ENCODE assay signal across 14 cellular contexts in the genomic region with DNA sequence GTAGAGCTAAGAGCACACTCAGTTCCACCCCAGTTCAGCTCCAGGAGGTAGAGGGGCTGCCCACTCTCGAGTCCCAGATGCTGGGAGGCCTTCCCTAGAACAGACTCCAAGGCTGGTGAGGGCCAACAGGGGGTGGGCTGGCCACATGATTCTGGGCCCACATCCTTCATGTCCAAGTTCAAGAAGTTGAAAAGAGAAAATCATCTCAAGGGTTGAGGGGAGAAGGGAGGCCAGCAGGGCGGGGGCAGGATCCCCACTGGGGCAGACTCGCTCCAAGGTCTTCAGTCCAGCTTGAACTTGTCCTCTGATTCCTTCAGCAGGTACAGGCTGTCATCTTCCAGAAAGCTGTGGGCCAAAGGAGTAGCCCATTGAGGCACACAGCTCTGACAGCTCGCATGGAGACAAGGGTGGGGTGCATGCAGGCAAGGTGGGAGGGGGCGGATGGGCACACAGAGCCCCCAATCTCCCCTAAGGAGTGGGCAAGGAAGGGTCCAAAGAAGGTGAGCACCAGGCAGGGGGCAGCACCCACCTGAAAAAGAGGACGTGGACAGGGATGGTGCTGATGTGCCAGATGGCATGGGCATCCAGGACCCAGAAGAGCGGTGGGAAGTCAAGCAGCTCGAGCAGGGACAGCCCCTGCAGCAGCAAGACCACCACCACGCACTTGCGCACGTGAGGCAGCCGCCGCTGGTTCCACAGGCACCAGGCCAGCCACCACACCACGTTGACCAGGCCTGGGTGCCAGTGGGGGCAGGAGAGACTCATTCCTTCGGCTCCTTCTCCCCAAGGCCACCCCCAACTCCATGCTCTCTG. TPM values are rescaled to one million over a fixed set of nuclear protein-coding genes. Genes with fewer than 3 reads are reported as not detected.
A peak's percentile ranks its signal among the peaks of the same experiment; 100 is the strongest.
DNase-seq lines count a peak whose midpoint lies in the region; ATAC-seq and TF ChIP-seq lines count a peak whose summit lies in the region.
"Had no signal": no experiment of that assay in that cellular context is flagged by ENCODE, and none has a peak within 500 bp of the region (broad histone marks: within the 10 kb centered on the region; RNA-seq: fewer than 3 reads in every experiment).

No MANE protein-coding gene starts in this region.

- peaks cover 0 to 44% (median 0%) of the 10 kb centered on the region in 11 experiments; a peak in 2 of 22 replicates for H4K20me1 ChIP-seq in BLaER1 treated with 17β-estradiol and CSF1 and Interleukin-3, amounts not matched to agents 10 nM and 100 nM
- no peaks in the 10 kb centered on the region for H4K20me1 ChIP-seq in Loucy (ENCODE audit: insufficient read depth, low read length, poor library complexity, severe bottlenecking)

- no peak overlapping the region for H3K4me3 ChIP-seq in BLaER1 treated with 17β-estradiol and CSF1 and Interleukin-3, amounts not matched to agents 10 nM and 100 nM
- no peak overlapping the region for H3K4me3 ChIP-seq in Loucy (ENCODE audit: low read length, poor library complexity, severe bottlenecking)
- H3K4me3 ChIP-seq in endodermal cell (ENCODE audit: low read length): no peak overlapping the region
- H3K4me3 ChIP-seq in parathyroid adenoma (ENCODE audit: low read depth, low read length): no peak overlapping the region
- H3K4me3 ChIP-seq: cardiac muscle cell had no signal

- H3K4me3 Mint-ChIP-seq in endodermal cell: no peak overlapping the region

- no peaks in the 10 kb centered on the region for H3K9me3 Mint-ChIP-seq in endodermal cell

- 93 to 96% methylated on average over 8 to 15 of the region's 15 CpGs for WGBS in endodermal cell (ENCODE audit: insufficient coverage in 1 of 2, insufficient read length in 1 of 2), 2 experiments

- H3F3A ChIP-seq in Loucy (ENCODE audit: low read depth): no peaks in the 10 kb centered on the region

- H3K79me2 ChIP-seq in Loucy (ENCODE audit: insufficient read depth, low read length) (no peaks in the 10 kb centered on the region), parathyroid adenoma (no peaks in the 10 kb centered on the region)

- H3K27me3 Mint-ChIP-seq in endodermal cell (ENCODE audit: insufficient read depth): peaks cover 34% of the 10 kb centered on the region

- no peak overlapping the region for H3K27ac Mint-ChIP-seq in endodermal cell

- H3K9me2 ChIP-seq in Loucy (replicated peaks; ENCODE audit: low read depth, low read length): no peaks in the 10 kb centered on the region

- H3K9me3 ChIP-seq in BLaER1 treated with 17β-estradiol and CSF1 and Interleukin-3, amounts not matched to agents 10 nM and 100 nM (replicated peaks in 1 of 11): no peaks in the 10 kb centered on the region
- H3K9me3 ChIP-seq in Loucy (ENCODE audit: insufficient read depth, low read depth, low read length) (no peaks in the 10 kb centered on the region), endodermal cell (ENCODE audit: control insufficient read depth, low read length) (no peaks in the 10 kb centered on the region), parathyroid adenoma (ENCODE audit: control insufficient read depth, low read length) (no peaks in the 10 kb centered on the region)

- H3K36me3 Mint-ChIP-seq in endodermal cell (ENCODE audit: low read depth): peaks cover 10% of the 10 kb centered on the region

- H2AFZ ChIP-seq in Loucy (ENCODE audit: low read length) (no peak overlapping the region), parathyroid adenoma (no peak overlapping the region)

- no peak for ATAC-seq in GM21390 (IDR thresholded peaks at IDR 0.05; ENCODE audit: unreplicated experiment)

- peak overlapping the region in 4 of 11 experiments; percentile 9 to 32 (median 24); a peak in 3 of 22 replicates for H3K27ac ChIP-seq in BLaER1 treated with 17β-estradiol and CSF1 and Interleukin-3, amounts not matched to agents 10 nM and 100 nM
- H3K27ac ChIP-seq in endodermal cell (ENCODE audit: low read depth, low read length): no peak overlapping the region
- peak overlapping the region; percentile 39 for H3K27ac ChIP-seq in parathyroid adenoma

- DNase-seq in endodermal cell: no peak
- DNase-seq in NCI-H774 (lab: John Stamatoyannopoulos, UW): no peak
- DNase-seq in NCI-H2171 (lab: John Stamatoyannopoulos, UW): no peak
- DNase-seq in occipital lobe (lab: John Stamatoyannopoulos, UW): no peak
- DNase-seq: activated CD4-positive, alpha-beta T cell treated with anti-CD3 and anti-CD28 coated beads for 4 hours; activated naive CD4-positive, alpha-beta T cell treated with Interleukin-2 at 50 U/mL for 16 hours; effector memory CD4-positive, alpha-beta T cell had no signal

- TF ChIP-seq CTCF in Loucy (conservative IDR thresholded peaks at IDR 0.05; ENCODE audit: low read length) (0 out of 2 replicates have a peak, but pooled peaks have one; percentile 4), endodermal cell (conservative IDR thresholded peaks at IDR 0.05) (peak; percentile 2), parathyroid adenoma (IDR thresholded peaks at IDR 0.05) (no peak)

- H3K4me2 ChIP-seq in BLaER1 treated with 17β-estradiol and CSF1 and Interleukin-3, amounts not matched to agents 10 nM and 100 nM: peak overlapping the region in 9 of 11 experiments; percentile 21 to 97 (median 89); a peak in 17 of 22 replicates
- H3K4me2 ChIP-seq in Loucy (ENCODE audit: low read depth, low read length, poor library complexity, severe bottlenecking) (no peak overlapping the region), parathyroid adenoma (ENCODE audit: low read length) (no peak overlapping the region)

- H3K9ac ChIP-seq in BLaER1 treated with 17β-estradiol and CSF1 and Interleukin-3, amounts not matched to agents 10 nM and 100 nM: peak overlapping the region in 4 of 11 experiments; percentile 12 to 56 (median 22); a peak in 2 of 22 replicates
- H3K9ac ChIP-seq in Loucy (ENCODE audit: low read depth, low read length, poor library complexity, severe bottlenecking) (no peak overlapping the region), endodermal cell (ENCODE audit: extremely low read depth, low read length, poor library complexity, severe bottlenecking) (no peak overlapping the region), parathyroid adenoma (no peak overlapping the region)

- H3K27me3 ChIP-seq in BLaER1 treated with 17β-estradiol and CSF1 and Interleukin-3, amounts not matched to agents 10 nM and 100 nM: peaks cover 21 to 39% (median 27%) of the 10 kb centered on the region in 11 experiments
- no peaks in the 10 kb centered on the region for H3K27me3 ChIP-seq in Loucy (ENCODE audit: insufficient read depth, low read length, poor library complexity, severe bottlenecking)
- peaks cover 31% of the 10 kb centered on the region for H3K27me3 ChIP-seq in endodermal cell (ENCODE audit: control insufficient read depth, insufficient read depth, low read length, poor library complexity, severe bottlenecking)
- no peaks in the 10 kb centered on the region for H3K27me3 ChIP-seq in parathyroid adenoma (ENCODE audit: control insufficient read depth, insufficient read depth, low read length)
- H3K27me3 ChIP-seq: cardiac muscle cell had no signal

- H3K4me1 ChIP-seq in BLaER1 treated with 17β-estradiol and CSF1 and Interleukin-3, amounts not matched to agents 10 nM and 100 nM: peaks cover 45 to 87% (median 75%) of the 10 kb centered on the region in 10 experiments
- no peaks in the 10 kb centered on the region for H3K4me1 ChIP-seq in Loucy (ENCODE audit: insufficient read depth, low read length, poor library complexity, severe bottlenecking)
- no peaks in the 10 kb centered on the region for H3K4me1 ChIP-seq in endodermal cell (ENCODE audit: control insufficient read depth, insufficient read depth, low read length)
- H3K4me1 ChIP-seq in parathyroid adenoma: peaks cover 43% of the 10 kb centered on the region

- H3K4me1 Mint-ChIP-seq in endodermal cell: peaks cover 15% of the 10 kb centered on the region

- H3K36me3 ChIP-seq in BLaER1 treated with 17β-estradiol and CSF1 and Interleukin-3, amounts not matched to agents 10 nM and 100 nM: no peaks in the 10 kb centered on the region; a peak in 1 of 22 replicates
- H3K36me3 ChIP-seq in Loucy (ENCODE audit: insufficient read depth, low read length) (no peaks in the 10 kb centered on the region), endodermal cell (ENCODE audit: control insufficient read depth, insufficient read depth, low read length) (peaks cover 5% of the 10 kb centered on the region), parathyroid adenoma (ENCODE audit: control insufficient read depth, insufficient read depth, low read length) (no peaks in the 10 kb centered on the region)
- H3K36me3 ChIP-seq: cardiac muscle cell had no signal

RNA-seq across cellular contexts. Expression of gene PNMT, which starts 4.5 kb away (rescaled TPM):
- total RNA-seq in endodermal cell (1 to 10 TPM in 1 of 2 donors, under 1 TPM in 1; 0.55 to 1.0 TPM), occipital lobe (2.2 TPM)
- polyA plus RNA-seq in endodermal cell (2013, experiment 1 of 2): 0.71 TPM
- polyA plus RNA-seq in endodermal cell (2013, experiment 2 of 2): 0.37 TPM
- total RNA-seq: MCF 10A, NCI-H460 had no signal

RNA-seq across cellular contexts. Expression of gene TCAP, which starts 7.6 kb away (rescaled TPM):
- 1 to 10 TPM; 1.5 to 1.9 TPM for total RNA-seq in endodermal cell
- 2.5 TPM for polyA plus RNA-seq in endodermal cell (2013, experiment 1 of 2)
- 2.1 TPM for polyA plus RNA-seq in endodermal cell (2013, experiment 2 of 2)
- total RNA-seq in occipital lobe: 0.47 TPM

RNA-seq across cellular contexts. Expression of gene PGAP3, which starts 15.1 kb away (rescaled TPM):
- total RNA-seq in endodermal cell (10 to 100 TPM; 22.6 to 29.3 TPM), occipital lobe (8.9 TPM)
- 12.2 TPM for polyA plus RNA-seq in endodermal cell (2013, experiment 1 of 2)
- polyA plus RNA-seq in endodermal cell (2013, experiment 2 of 2): 11.0 TPM

RNA-seq across cellular contexts. Expression of gene ERBB2, which starts 27.1 kb away (rescaled TPM):
- total RNA-seq in endodermal cell: 100 to 1,000 TPM; 110 to 133 TPM
- polyA plus RNA-seq in endodermal cell (2013, experiment 1 of 2): 72.5 TPM
- polyA plus RNA-seq in endodermal cell (2013, experiment 2 of 2): 68.6 TPM
- 10.1 TPM for total RNA-seq in occipital lobe

RNA-seq across cellular contexts. Expression of gene STARD3, which starts 35.8 kb away (rescaled TPM):
- total RNA-seq in endodermal cell (10 to 100 TPM; 60.3 to 60.5 TPM), occipital lobe (16.2 TPM)
- 52.0 TPM for polyA plus RNA-seq in endodermal cell (2013, experiment 1 of 2)
- polyA plus RNA-seq in endodermal cell (2013, experiment 2 of 2): 54.0 TPM

Comparison
In these comparisons a context has a peak if more than half of its experiments do, and no peak if none do; other contexts are left out.
1. H3K4me2 ChIP-seq: peak in BLaER1 treated with 17β-estradiol and CSF1 and Interleukin-3, amounts not matched to agents 10 nM and 100 nM (9 of 11); none in Loucy (single experiment) and parathyroid adenoma (single experiment).